26 cellular contexts compared by ENCODE assay signal in genomic region chr11:33624082-33624481, GRCh38.
A peak's percentile ranks its signal among the peaks of the same experiment; 100 is the strongest.
DNase-seq lines count a peak whose midpoint lies in the region; ATAC-seq, FAIRE-seq and TF ChIP-seq lines count a peak whose summit lies in the region.
"Had no signal": no experiment of that assay in that cellular context is flagged by ENCODE, and none has a peak within 500 bp of the region (broad histone marks: within the 10 kb centered on the region; RNA-seq: fewer than 3 reads in every experiment).

No MANE protein-coding gene starts in this region.

- H3K9me3 ChIP-seq in right cardiac atrium (ENCODE audit: control insufficient read depth, low read length), result no peaks in the 10 kb centered on the region
- H3K9me3 ChIP-seq in colonic mucosa, result no peaks in the 10 kb centered on the region
- H3K9me3 ChIP-seq: thyroid gland had no signal

- DNase-seq in NCI-H345 (lab: John Stamatoyannopoulos, UW) (peak; percentile 20), NCI-H345 treated with DMSO at 0.1 percent for 48 hours (lab: John Stamatoyannopoulos, UW; ENCODE audit: unreplicated experiment) (no peak), M059J (ENCODE audit: low read depth) (peak; percentile 45), RPMI7951 (ENCODE audit: low read depth) (peak; percentile 67), right cardiac atrium (peak; percentile 24 to 70 (median 49)), HTR-8/SVneo (ENCODE audit: insufficient read length, low spot score) (no peak), colonic mucosa (no peak)
- DNase-seq: ACHN; activated CD4-positive, alpha-beta T cell treated with anti-CD3 and anti-CD28 coated beads, Interleukin-2, amount 10 ng/mL, durations not matched to agents 7 days and 5 days; activated naive CD8-positive, alpha-beta T cell treated with anti-CD3 and anti-CD28 coated beads, Interleukin-2, amount 10 ng/mL, durations not matched to agents 7 days and 5 days; endodermal cell; midbrain; NCI-H510A; posterior cingulate gyrus; SHP77; stimulated activated naive CD4-positive, alpha-beta T cell treated with Interleukin-2 at 50 U/mL for 16 hours; T-cell had no signal

- peak in 1 of 2 donors; percentile 36 for ATAC-seq in right cardiac atrium
- ATAC-seq in HG02642 (IDR thresholded peaks at IDR 0.05; ENCODE audit: poor library complexity, unreplicated experiment), result no peak
- ATAC-seq: GM23338, left lobe of liver, T-cell had no signal

- no peak overlapping the region for H3K9ac ChIP-seq in colonic mucosa (ENCODE audit: low read depth in 2 of 2, low read length in 2 of 2)

- FAIRE-seq in HTR-8/SVneo (lab: Jason Lieb, UNC), result no peak
- FAIRE-seq: GM12891 had no signal

- TF ChIP-seq CTCF in colonic mucosa (IDR thresholded peaks at IDR 0.05), result no peak

- no peaks in the 10 kb centered on the region for H3K4me1 ChIP-seq in right cardiac atrium (ENCODE audit: control insufficient read depth, insufficient read depth, low read length)
- H3K4me1 ChIP-seq in colonic mucosa, result no peaks in the 10 kb centered on the region

- no peak overlapping the region for H3K27ac ChIP-seq in right cardiac atrium (ENCODE audit: low read length)
- H3K27ac ChIP-seq in colonic mucosa, result no peak overlapping the region
- H3K27ac ChIP-seq: C4-2B, coronary artery, skin epidermis, thyroid gland, VCaP had no signal

- intact Hi-C loops in right cardiac atrium (cut with DNase I) (no loop called here), colonic mucosa (cut with DNase I) (no loop called here)

- H3K36me3 ChIP-seq in colonic mucosa, result no peaks in the 10 kb centered on the region
- H3K36me3 ChIP-seq: thyroid gland had no signal

- H3K27me3 ChIP-seq in right cardiac atrium (ENCODE audit: control insufficient read depth, insufficient read depth), result no peaks in the 10 kb centered on the region
- H3K27me3 ChIP-seq in colonic mucosa, result no peaks in the 10 kb centered on the region
- H3K27me3 ChIP-seq: thyroid gland had no signal

- H3K4me3 ChIP-seq in right cardiac atrium (ENCODE audit: low read length), result no peak overlapping the region
- H3K4me3 ChIP-seq in colonic mucosa, result no peak overlapping the region
- H3K4me3 ChIP-seq: coronary artery, GM23338, skin epidermis, thyroid gland had no signal

Comparison
In these comparisons a context has a peak if more than half of its experiments do, and no peak if none do; other contexts are left out.
1. DNase-seq: peak in NCI-H345 (single experiment), M059J (single experiment), RPMI7951 (single experiment) and right cardiac atrium (3 of 3); none in NCI-H345 treated with DMSO at 0.1 percent for 48 hours (single experiment), HTR-8/SVneo (single experiment) and colonic mucosa (single experiment).